Comparison of ENCODE assay signal across 1 cellular context in genomic region chr14:24232121-24232644, GRCh38.
TF ChIP-seq lines count a peak whose summit lies in the region.

TSS of gene NEDD8 (minus strand) at chr14:24232367. CDS start at chr14:24232267, 100 bp downstream.

TF ChIP-seq in K562, 482 proteins besides CTCF, POLR2A, EP300 and RAD21 (continued from another document and continues in another):
- TF ChIP-seq BRF2 (IDR thresholded peaks at IDR 0.05; ENCODE audit: borderline replicate concordance, insufficient read depth, insufficient read length) (no peak), U2AF2 (optimal IDR thresholded peaks at IDR 0.05; ENCODE audit: low read depth, low read length) (no peak), NEUROD1 (IDR thresholded peaks at IDR 0.05; ENCODE audit: borderline replicate concordance, low read depth, low read length, partially characterized antibody) (no peak), ZNF395 (CRISPR knock-in tag; IDR thresholded peaks at IDR 0.05) (0 out of 2 replicates have a peak, but pooled peaks have one; percentile 46), SIN3B (IDR thresholded peaks at IDR 0.05; ENCODE audit: low read depth) (peak; percentile 62; the same call in 1 of the 2 replicates), KAT2B (IDR thresholded peaks at IDR 0.05; ENCODE audit: low read depth, low read length) (no peak), ZNF316 (IDR thresholded peaks at IDR 0.05) (no peak), HNRNPUL1 (IDR thresholded peaks at IDR 0.05; ENCODE audit: low read length) (no peak), KDM2B (CRISPR knock-in tag; IDR thresholded peaks at IDR 0.05) (no peak), PML (IDR thresholded peaks at IDR 0.05; ENCODE audit: low read length) (0 out of 2 replicates have a peak, but pooled peaks have one; percentile 18), HMBOX1 (IDR thresholded peaks at IDR 0.05) (no peak), ARID4B (CRISPR knock-in tag; IDR thresholded peaks at IDR 0.05) (peak; percentile 76; the same call in 1 of the 2 replicates), FOXJ2 (tag; IDR thresholded peaks at IDR 0.05) (no peak), KDM4B (IDR thresholded peaks at IDR 0.05; ENCODE audit: borderline replicate concordance in 2 of 2, low read depth in 1 of 2) (0 out of 4 replicates have a peak, but pooled peaks of 1 of the 2 experiments have one; percentile 36), ZNF592 (IDR thresholded peaks at IDR 0.05) (0 out of 2 replicates have a peak, but pooled peaks have one; percentile 26), ETV6 (IDR thresholded peaks at IDR 0.05; ENCODE audit: borderline replicate concordance in 1 of 2, low read depth in 2 of 2, low read length in 1 of 2) (no peak), ETV6 (CRISPR knock-in tag; IDR thresholded peaks at IDR 0.05; ENCODE audit: borderline replicate concordance) (no peak), GMEB1 (CRISPR knock-in tag; IDR thresholded peaks at IDR 0.05) (no peak), SAP30 (IDR thresholded peaks at IDR 0.05; ENCODE audit: borderline replicate concordance, insufficient read depth, low read depth, low read length, poor library complexity, severe bottlenecking) (peak; percentile 49), ZNF143 (CRISPR knock-in tag; IDR thresholded peaks at IDR 0.05) (peak; percentile 90), XRCC3 (IDR thresholded peaks at IDR 0.05) (no peak), FOSL1 (tag; conservative IDR thresholded peaks at IDR 0.05) (no peak), KLF10 (CRISPR knock-in tag; IDR thresholded peaks at IDR 0.05) (no peak), CBX8 (IDR thresholded peaks at IDR 0.05; ENCODE audit: borderline replicate concordance, extremely low read depth, low read depth, low read length, poor library complexity, severe bottlenecking) (no peak), IRF9 (tag; IDR thresholded peaks at IDR 0.05) (no peak), RBBP5 (IDR thresholded peaks at IDR 0.05; ENCODE audit: borderline replicate concordance, insufficient read depth, low read length, poor library complexity, severe bottlenecking) (peak; percentile 32), HIVEP1 (CRISPR knock-in tag; IDR thresholded peaks at IDR 0.05) (no peak), NR2C1 (IDR thresholded peaks at IDR 0.05) (peak; percentile 98), NR2C1 (tag; IDR thresholded peaks at IDR 0.05) (peak; percentile 98), TAF1 (IDR thresholded peaks at IDR 0.05; ENCODE audit: control insufficient read depth, extremely low read depth, insufficient read depth, low read length, severe bottlenecking) (peak; percentile 50), MIER1 (IDR thresholded peaks at IDR 0.05; ENCODE audit: low read depth) (no peak), CREB1 (IDR thresholded peaks at IDR 0.05) (peak; percentile 77), CREB1 (CRISPR knock-in tag; IDR thresholded peaks at IDR 0.05) (peak; percentile 62; the same call in 1 of the 2 replicates), SFPQ (IDR thresholded peaks at IDR 0.05; ENCODE audit: low read depth, low read length) (no peak), SIX5 (IDR thresholded peaks at IDR 0.05; ENCODE audit: borderline replicate concordance in 1 of 2, insufficient read depth in 1 of 2, low read depth in 1 of 2, low read length in 2 of 2) (peak; percentile 91 to 96), AFF1 (IDR thresholded peaks at IDR 0.05; ENCODE audit: low read depth in 1 of 2, partially characterized antibody in 2 of 2) (peak in 1 of 2 experiments; percentile 97), ETV1 (tag; conservative IDR thresholded peaks at IDR 0.05; ENCODE audit: low read depth) (0 out of 2 replicates have a peak, but pooled peaks have one; percentile 15)
